In genomic region chr2:28422903-28423741, GRCh38 we compare ENCODE assay signal across 11 cellular contexts. TPM values are rescaled to one million over a fixed set of nuclear protein-coding genes. Genes with fewer than 3 reads are reported as not detected.
DNase-seq lines count a peak whose midpoint lies in the region; ATAC-seq lines count a peak whose summit lies in the region.
"Had no signal": no experiment of that assay in that cellular context is flagged by ENCODE, and none has a peak within 500 bp of the region (broad histone marks: within the 10 kb centered on the region; RNA-seq: fewer than 3 reads in every experiment).

No MANE protein-coding gene starts in this region.

- DNase-seq in activated CD4-positive, alpha-beta T cell treated with anti-CD3 and anti-CD28 coated beads for 36 hours = no peak
- DNase-seq in activated CD4-positive, alpha-beta T cell treated with anti-CD3 and anti-CD28 coated beads, Interleukin-2, amount 50 U/mL, for 48 hours = no peak
- no peak for DNase-seq in T-cell
- DNase-seq in stimulated activated effector memory CD8-positive, alpha-beta T cell treated with anti-CD3 and anti-CD28 coated beads, Interleukin-12 subunit alpha, Interleukin-12 subunit beta, amount 100 ng/mL, for 72 hours (ENCODE audit: low spot score in 2 of 2) = no peak
- no peak for DNase-seq in stimulated activated naive CD4-positive, alpha-beta T cell treated with Interleukin-2 at 50 U/mL for 16 hours (lab: John Stamatoyannopoulos, UW)
- no peak for DNase-seq in RKO (ENCODE audit: low spot score)
- DNase-seq: NCI-H2029 treated with DMSO at 0.1 percent for 48 hours had no signal

- no peaks in the 10 kb centered on the region for H3K9me3 Mint-ChIP-seq in activated CD4-positive, alpha-beta T cell treated with anti-CD3 and anti-CD28 coated beads for 36 hours (ENCODE audit: low read depth)
- no peaks in the 10 kb centered on the region for H3K9me3 Mint-ChIP-seq in T-cell
- H3K9me3 Mint-ChIP-seq in stimulated activated effector memory CD8-positive, alpha-beta T cell treated with anti-CD3 and anti-CD28 coated beads, Interleukin-12 subunit alpha, Interleukin-12 subunit beta, amount 100 ng/mL, for 72 hours = no peaks in the 10 kb centered on the region
- H3K9me3 Mint-ChIP-seq: type B pancreatic cell had no signal

- POLR2A ChIA-PET in activated CD4-positive, alpha-beta T cell treated with anti-CD3 and anti-CD28 coated beads for 36 hours (lab: Charles Lee) = interaction anchor here (0.6 to 0.8 kb wide), 2 partner anchors 13 to 21 kb away, joined by 3 to 4 read pairs; no protein-coding TSS in a partner anchor
- POLR2A ChIA-PET in T-cell (lab: Charles Lee) = interaction anchor here (0.5 to 1.2 kb wide), 3 partner anchors 13 to 22 kb away, joined by 3 to 4 read pairs (median 4); no protein-coding TSS in a partner anchor

- H3K4me3 Mint-ChIP-seq in activated CD4-positive, alpha-beta T cell treated with anti-CD3 and anti-CD28 coated beads for 36 hours = peak overlapping the region; percentile 42
- peak overlapping the region; percentile 51 to 67 (median 59) for H3K4me3 Mint-ChIP-seq in T-cell
- peak overlapping the region; percentile 62 for H3K4me3 Mint-ChIP-seq in stimulated activated effector memory CD8-positive, alpha-beta T cell treated with anti-CD3 and anti-CD28 coated beads, Interleukin-12 subunit alpha, Interleukin-12 subunit beta, amount 100 ng/mL, for 72 hours
- H3K4me3 Mint-ChIP-seq: type B pancreatic cell had no signal

- ATAC-seq in activated CD4-positive, alpha-beta T cell treated with anti-CD3 and anti-CD28 coated beads for 36 hours = no peak
- ATAC-seq in T-cell (replicated peaks in 1 of 4) (no peak), esophagus mucosa (peak; percentile 17), HG03457 (IDR thresholded peaks at IDR 0.05; ENCODE audit: unreplicated experiment) (no peak)
- peak; percentile 3 for ATAC-seq in stimulated activated effector memory CD8-positive, alpha-beta T cell treated with anti-CD3 and anti-CD28 coated beads, Interleukin-12 subunit alpha, Interleukin-12 subunit beta, amount 100 ng/mL, for 72 hours
- ATAC-seq: GM12878 had no signal

- H3K36me3 Mint-ChIP-seq in activated CD4-positive, alpha-beta T cell treated with anti-CD3 and anti-CD28 coated beads for 36 hours (ENCODE audit: low read depth) = peaks cover 12% of the 10 kb centered on the region
- H3K36me3 Mint-ChIP-seq in T-cell = peaks cover 3% of the 10 kb centered on the region
- H3K36me3 Mint-ChIP-seq in stimulated activated effector memory CD8-positive, alpha-beta T cell treated with anti-CD3 and anti-CD28 coated beads, Interleukin-12 subunit alpha, Interleukin-12 subunit beta, amount 100 ng/mL, for 72 hours = peaks cover 53% of the 10 kb centered on the region
- H3K36me3 Mint-ChIP-seq: type B pancreatic cell had no signal

- H3K27me3 Mint-ChIP-seq in activated CD4-positive, alpha-beta T cell treated with anti-CD3 and anti-CD28 coated beads for 36 hours = no peaks in the 10 kb centered on the region
- H3K27me3 Mint-ChIP-seq in T-cell = no peaks in the 10 kb centered on the region

- H3K4me1 Mint-ChIP-seq in activated CD4-positive, alpha-beta T cell treated with anti-CD3 and anti-CD28 coated beads for 36 hours = peaks cover 44% of the 10 kb centered on the region
- peaks cover 38 to 46% (median 45%) of the 10 kb centered on the region in 3 donors for H3K4me1 Mint-ChIP-seq in T-cell
- H3K4me1 Mint-ChIP-seq in stimulated activated effector memory CD8-positive, alpha-beta T cell treated with anti-CD3 and anti-CD28 coated beads, Interleukin-12 subunit alpha, Interleukin-12 subunit beta, amount 100 ng/mL, for 72 hours = peaks cover 75% of the 10 kb centered on the region

- peak overlapping the region; percentile 90 for H3K27ac Mint-ChIP-seq in activated CD4-positive, alpha-beta T cell treated with anti-CD3 and anti-CD28 coated beads for 36 hours
- peak overlapping the region; percentile 97 for H3K27ac Mint-ChIP-seq in T-cell
- H3K27ac Mint-ChIP-seq in stimulated activated effector memory CD8-positive, alpha-beta T cell treated with anti-CD3 and anti-CD28 coated beads, Interleukin-12 subunit alpha, Interleukin-12 subunit beta, amount 100 ng/mL, for 72 hours = peak overlapping the region; percentile 89

- intact Hi-C loops in activated CD4-positive, alpha-beta T cell treated with anti-CD3 and anti-CD28 coated beads for 36 hours (cut with DNase I, micrococcal nuclease) = no loop called here

- CTCF ChIA-PET in activated CD4-positive, alpha-beta T cell treated with anti-CD3 and anti-CD28 coated beads for 36 hours (lab: Charles Lee) = interaction anchor here (0.6 to 0.8 kb wide), 3 partner anchors 9 to 345 kb away, joined by 3 to 4 read pairs (median 3); no protein-coding TSS in a partner anchor
- CTCF ChIA-PET in T-cell (lab: Charles Lee) = interaction anchor here (0.7 to 0.8 kb wide), 2 partner anchors 21 to 1102 kb away, joined by 3 to 7 read pairs; no protein-coding TSS in a partner anchor

RNA-seq across cellular contexts. Expression of gene FOSL2, which starts 30.5 kb away (rescaled TPM):
- total RNA-seq in activated CD4-positive, alpha-beta T cell treated with anti-CD3 and anti-CD28 coated beads for 36 hours = 100 to 1,000 TPM; 135 to 225 TPM
- 100 to 1,000 TPM in 1 of 5 donors, 10 to 100 TPM in 3, 1 to 10 TPM in 1; 9.7 to 144 (median 18.5) TPM for total RNA-seq in T-cell
- 166 TPM for total RNA-seq in esophagus mucosa

Comparison
In these comparisons a context has a peak if more than half of its experiments do, and no peak if none do; other contexts are left out.
1. ATAC-seq: peak in esophagus mucosa (single experiment) and stimulated activated effector memory CD8-positive, alpha-beta T cell treated with anti-CD3 and anti-CD28 coated beads, Interleukin-12 subunit alpha, Interleukin-12 subunit beta, amount 100 ng/mL, for 72 hours (single experiment); none in activated CD4-positive, alpha-beta T cell treated with anti-CD3 and anti-CD28 coated beads for 36 hours (single experiment), T-cell (0 of 4) and HG03457 (single experiment).
2. Peak in every context shown above with its lines, with median percentiles within 50 percentile points of each other: H3K27ac Mint-ChIP-seq and H3K4me3 Mint-ChIP-seq.